Comparison of ENCODE assay signal across 8 cellular contexts in genomic region chr10:101062231-101063161, GRCh38. TPM values are rescaled to one million over a fixed set of nuclear protein-coding genes. Genes with fewer than 3 reads are reported as not detected.
DNase-seq lines count a peak whose midpoint lies in the region; ATAC-seq, FAIRE-seq and TF ChIP-seq lines count a peak whose summit lies in the region.

No MANE protein-coding gene starts in this region.

- TF ChIP-seq EP300 in upper lobe of left lung (IDR thresholded peaks at IDR 0.05), result no peak

- FAIRE-seq in endothelial cell of umbilical vein (lab: Jason Lieb, UNC), result peak; percentile 72

- H3K9me1 ChIP-seq in endothelial cell of umbilical vein (replicated peaks; ENCODE audit: control insufficient read depth, extremely low read depth, insufficient read depth, low read length), result no peaks in the 10 kb centered on the region

- H3K9me3 Mint-ChIP-seq in naive thymus-derived CD8-positive, alpha-beta T cell, result no peaks in the 10 kb centered on the region

- H2AFZ ChIP-seq in endothelial cell of umbilical vein (ENCODE audit: low read depth, low read length), result peak overlapping the region; percentile 33

- dilution Hi-C loops in endothelial cell of umbilical vein (cut with MboI; ENCODE audit: extremely low pct_ligation_motif_present, low sequenced_read_pairs), result no loop called here

- DNase-seq in ACHN (peak; percentile 58), NCI-H2171 (lab: John Stamatoyannopoulos, UW) (peak; percentile 32), endothelial cell of umbilical vein (ENCODE audit: low read depth, low spot score) (peak; percentile 56), upper lobe of left lung (peak; percentile 60 to 93)
- peak; percentile 61 to 70 for DNase-seq in activated CD4-positive, alpha-beta T cell treated with anti-CD3 and anti-CD28 coated beads, Interleukin-2, amount 50 U/mL, for 48 hours
- peak in 8 of 10 donors; percentile 23 to 51 (median 44) for DNase-seq in naive thymus-derived CD8-positive, alpha-beta T cell

- no peaks in the 10 kb centered on the region for H3K36me3 Mint-ChIP-seq in naive thymus-derived CD8-positive, alpha-beta T cell

- H3K4me1 Mint-ChIP-seq in naive thymus-derived CD8-positive, alpha-beta T cell, result peaks cover 19 to 53% (median 44%) of the 10 kb centered on the region in 4 donors

- H3K4me3 Mint-ChIP-seq in naive thymus-derived CD8-positive, alpha-beta T cell, result peak overlapping the region; percentile 58 to 94 (median 76)

- H3K4me3 ChIP-seq in endothelial cell of umbilical vein (replicated peaks in 1 of 3; ENCODE audit: insufficient read depth in 1 of 3, low read depth in 1 of 3, low read length in 3 of 3) (peak overlapping the region in 1 of 3 experiments; percentile 14), upper lobe of left lung (peak overlapping the region in 3 of 4 donors; percentile 51 to 78 (median 70))

- CTCF ChIA-PET in endothelial cell of umbilical vein (lab: Charles Lee), result interaction anchor here (0.6 to 13.1 kb wide), 7 partner anchors 13 to 80 kb away, joined by 3 to 290 read pairs (median 17); no protein-coding TSS in a partner anchor

- in situ Hi-C loops in ACHN (cut with HindIII; ENCODE audit: low pct_ligation_motif_present, low pct_unique_long_range_greater_than_20kb, low sequenced_read_pairs), result no loop called here

- H3K27ac ChIP-seq in endothelial cell of umbilical vein (ENCODE audit: insufficient read depth, low read depth, low read length) (peak overlapping the region; percentile 99), upper lobe of left lung (peak overlapping the region; percentile 96 to 98 (median 98))

- no TSS peak for BruUV-seq in endothelial cell of umbilical vein (replicated peaks; lab: Mats Ljungman, UMichigan)

- H3K4me1 ChIP-seq in endothelial cell of umbilical vein (ENCODE audit: control insufficient read depth, extremely low read depth, insufficient read depth, low read length) (peaks cover 50% of the 10 kb centered on the region), upper lobe of left lung (peaks cover 54 to 75% (median 61%) of the 10 kb centered on the region in 4 donors)

- no peaks in the 10 kb centered on the region for H3K79me2 ChIP-seq in endothelial cell of umbilical vein (ENCODE audit: control insufficient read depth, insufficient read depth, low read length)

- H3K9ac ChIP-seq in endothelial cell of umbilical vein (replicated peaks; ENCODE audit: extremely low read depth, insufficient read depth, low read length), result no peak overlapping the region

- POLR2A ChIA-PET in endothelial cell of umbilical vein (lab: Charles Lee), result no interaction called here
- POLR2A ChIA-PET in naive thymus-derived CD8-positive, alpha-beta T cell (lab: Charles Lee), result interaction anchor here (0.5 to 3.1 kb wide), 11 partner anchors 9 to 1616 kb away, joined by 3 to 38 read pairs (median 4); partner anchors contain the start of genes PDZD7 and SFXN3

- intact Hi-C loops in endothelial cell of umbilical vein (cut with micrococcal nuclease), result loop anchor here (1.0 kb wide), 1 partner anchor 19 kb away; no protein-coding TSS in a partner anchor

- TF ChIP-seq CTCF in endothelial cell of umbilical vein (IDR thresholded peaks at IDR 0.05; ENCODE audit: extremely low read depth in 1 of 2, insufficient read depth in 1 of 2, low read depth in 1 of 2, low read length in 2 of 2), result peak; percentile 69 to 70
- TF ChIP-seq CTCF in upper lobe of left lung (IDR thresholded peaks at IDR 0.05), result peak; percentile 57 to 85 (median 79)

- WGBS in upper lobe of left lung, 2 donors, result 21 to 63% methylated on average over 5 to 18 of the region's 72 CpGs

- peak overlapping the region; percentile 13 for H3K4me2 ChIP-seq in endothelial cell of umbilical vein (ENCODE audit: insufficient read depth, low read length)

- peaks cover 15 to 40% (median 26%) of the 10 kb centered on the region in 5 donors for H3K27me3 Mint-ChIP-seq in naive thymus-derived CD8-positive, alpha-beta T cell

- no peaks in the 10 kb centered on the region for H3K27me3 ChIP-seq in endothelial cell of umbilical vein (ENCODE audit: control insufficient read depth in 2 of 2, insufficient read depth in 2 of 2, low read length in 2 of 2)
- H3K27me3 ChIP-seq in upper lobe of left lung, result peaks cover 0 to 13% (median 7%) of the 10 kb centered on the region in 4 donors

- H4K20me1 ChIP-seq in endothelial cell of umbilical vein (replicated peaks; ENCODE audit: control insufficient read depth, extremely low read depth, insufficient read depth, low read length), result no peaks in the 10 kb centered on the region

- peak overlapping the region in 1 of 10 donors; percentile 46 for H3K27ac Mint-ChIP-seq in naive thymus-derived CD8-positive, alpha-beta T cell

- ATAC-seq in GM18867 (IDR thresholded peaks at IDR 0.05; ENCODE audit: unreplicated experiment) (peak; percentile 37), upper lobe of left lung (ENCODE audit: low FRiP score in 2 of 2) (peak in 1 of 2 donors; percentile 36), GM18498 (IDR thresholded peaks at IDR 0.05; ENCODE audit: unreplicated experiment) (no peak)
- peak; percentile 34 to 43 for ATAC-seq in naive thymus-derived CD8-positive, alpha-beta T cell

- TF ChIP-seq POLR2A in endothelial cell of umbilical vein (IDR thresholded peaks at IDR 0.05; ENCODE audit: low read depth, low read length) (no peak), upper lobe of left lung (IDR thresholded peaks at IDR 0.05) (peak in 1 of 4 donors; percentile 24)

- no peaks in the 10 kb centered on the region for H3K36me3 ChIP-seq in endothelial cell of umbilical vein (ENCODE audit: control insufficient read depth in 2 of 2, extremely low read depth in 1 of 2, insufficient read depth in 2 of 2, low read length in 2 of 2)
- H3K36me3 ChIP-seq in upper lobe of left lung, result no peaks in the 10 kb centered on the region

- H3K9me3 ChIP-seq in endothelial cell of umbilical vein (replicated peaks; ENCODE audit: control insufficient read depth, insufficient read depth, low read length) (no peaks in the 10 kb centered on the region), upper lobe of left lung (no peaks in the 10 kb centered on the region)

TF ChIP-seq in endothelial cell of umbilical vein, 7 proteins besides CTCF, POLR2A, EP300 and RAD21:
- no peak for TF ChIP-seq GATA2 (IDR thresholded peaks at IDR 0.05; ENCODE audit: insufficient read depth, insufficient read length, low read depth, low read length)
- TF ChIP-seq MAX (IDR thresholded peaks at IDR 0.05; ENCODE audit: insufficient read depth, insufficient read length), result no peak
- TF ChIP-seq MYC (IDR thresholded peaks at IDR 0.05; ENCODE audit: low read depth, low read length), result no peak
- no peak for TF ChIP-seq POLR2AphosphoS5 (IDR thresholded peaks at IDR 0.05; ENCODE audit: insufficient read depth, low read depth, low read length)
- no peak for TF ChIP-seq JUN (IDR thresholded peaks at IDR 0.05; ENCODE audit: borderline replicate concordance, insufficient read depth, insufficient read length, low read depth)
- TF ChIP-seq FOS (IDR thresholded peaks at IDR 0.05; ENCODE audit: borderline replicate concordance, insufficient read depth, low read length), result no peak
- no peak for TF ChIP-seq EZH2 (IDR thresholded peaks at IDR 0.05; ENCODE audit: borderline replicate concordance, low read depth, low read length, severe bottlenecking)

RNA-seq across cellular contexts. Expression of gene KAZALD1, which starts 0.7 kb away (rescaled TPM):
- total RNA-seq in endothelial cell of umbilical vein (2.9 and 3.3 TPM in 2 replicates), upper lobe of left lung (10 to 100 TPM in 3 of 6 donors, 1 to 10 TPM in 3; 3.8 to 11.9 (median 9.8) TPM)
- polyA plus RNA-seq in endothelial cell of umbilical vein, result 3.0 TPM in 2 replicates
- 2.0 and 2.7 TPM in 2 replicates for polyA plus RNA-seq in endothelial cell of umbilical vein (2011; cell fraction: cytosol; rRNA removed)
- polyA plus RNA-seq in endothelial cell of umbilical vein (2011; cell fraction: nucleus; rRNA removed), result 2.5 and 3.7 TPM in 2 replicates
- polyA plus RNA-seq in endothelial cell of umbilical vein (2012), result 0.44 and 0.63 TPM in 2 replicates
- 2.7 and 2.8 TPM in 2 replicates for polyA minus RNA-seq in endothelial cell of umbilical vein
- polyA minus RNA-seq in endothelial cell of umbilical vein (2011; cell fraction: cytosol; rRNA and poly(A)+ RNA removed), result 27.1 TPM
- 0.91 and 1.1 TPM in 2 replicates for polyA minus RNA-seq in endothelial cell of umbilical vein (2011; cell fraction: nucleus; rRNA and poly(A)+ RNA removed)
- total RNA-seq in naive thymus-derived CD8-positive, alpha-beta T cell, result not detected
- not detected for polyA plus RNA-seq in naive thymus-derived CD8-positive, alpha-beta T cell

RNA-seq across cellular contexts. Expression of gene SFXN3, which starts 31.5 kb away (rescaled TPM):
- 79.6 and 83.1 TPM in 2 replicates for total RNA-seq in endothelial cell of umbilical vein
- 117 and 125 TPM in 2 replicates for polyA plus RNA-seq in endothelial cell of umbilical vein
- 75.8 and 81.7 TPM in 2 replicates for polyA plus RNA-seq in endothelial cell of umbilical vein (2011; cell fraction: cytosol; rRNA removed)
- polyA plus RNA-seq in endothelial cell of umbilical vein (2011; cell fraction: nucleus; rRNA removed), result 327 and 344 TPM in 2 replicates
- 67.4 and 75.2 TPM in 2 replicates for polyA plus RNA-seq in endothelial cell of umbilical vein (2012)
- 177 and 187 TPM in 2 replicates for polyA minus RNA-seq in endothelial cell of umbilical vein
- polyA minus RNA-seq in endothelial cell of umbilical vein (2011; cell fraction: cytosol; rRNA and poly(A)+ RNA removed), result 82.2 TPM
- 63.1 and 94.4 TPM in 2 replicates for polyA minus RNA-seq in endothelial cell of umbilical vein (2011; cell fraction: nucleus; rRNA and poly(A)+ RNA removed)
- 10 to 100 TPM; 63.1 to 66.9 TPM for total RNA-seq in naive thymus-derived CD8-positive, alpha-beta T cell
- 10 to 100 TPM in 2 of 3 donors, 1 to 10 TPM in 1; 9.9 to 11.5 (median 11.2) TPM for polyA plus RNA-seq in naive thymus-derived CD8-positive, alpha-beta T cell
- 100 to 1,000 TPM in 3 of 6 donors, 10 to 100 TPM in 3; 59.6 to 360 (median 100) TPM for total RNA-seq in upper lobe of left lung

RNA-seq across cellular contexts. Expression of gene PDZD7, which starts 31.6 kb away (rescaled TPM):
- total RNA-seq in endothelial cell of umbilical vein (0.55 and 1.6 TPM in 2 replicates), upper lobe of left lung (1 to 10 TPM in 5 of 6 donors, under 1 TPM in 1; 0.39 to 2.4 (median 1.7) TPM)
- polyA plus RNA-seq in endothelial cell of umbilical vein, result 0.41 and 0.92 TPM in 2 replicates
- polyA plus RNA-seq in endothelial cell of umbilical vein (2011; cell fraction: cytosol; rRNA removed), result 0.36 and 0.69 TPM in 2 replicates
- polyA plus RNA-seq in endothelial cell of umbilical vein (2011; cell fraction: nucleus; rRNA removed), result 1.3 and 1.7 TPM in 2 replicates
- polyA plus RNA-seq in endothelial cell of umbilical vein (2012), result 1.0 and 2.6 TPM in 2 replicates
- polyA minus RNA-seq in endothelial cell of umbilical vein, result 0.22 and 0.45 TPM in 2 replicates
- 0.72 TPM for polyA minus RNA-seq in endothelial cell of umbilical vein (2011; cell fraction: cytosol; rRNA and poly(A)+ RNA removed)
- polyA minus RNA-seq in endothelial cell of umbilical vein (2011; cell fraction: nucleus; rRNA and poly(A)+ RNA removed), result 0.14 TPM in 1 of 2 replicates, not detected in the other
- total RNA-seq in naive thymus-derived CD8-positive, alpha-beta T cell, result 1 to 10 TPM; 1.3 to 1.4 TPM
- 1 to 10 TPM in 1 of 3 donors, under 1 TPM in 2; 0.39 to 1.1 (median 0.89) TPM for polyA plus RNA-seq in naive thymus-derived CD8-positive, alpha-beta T cell
